In the genomic region with DNA sequence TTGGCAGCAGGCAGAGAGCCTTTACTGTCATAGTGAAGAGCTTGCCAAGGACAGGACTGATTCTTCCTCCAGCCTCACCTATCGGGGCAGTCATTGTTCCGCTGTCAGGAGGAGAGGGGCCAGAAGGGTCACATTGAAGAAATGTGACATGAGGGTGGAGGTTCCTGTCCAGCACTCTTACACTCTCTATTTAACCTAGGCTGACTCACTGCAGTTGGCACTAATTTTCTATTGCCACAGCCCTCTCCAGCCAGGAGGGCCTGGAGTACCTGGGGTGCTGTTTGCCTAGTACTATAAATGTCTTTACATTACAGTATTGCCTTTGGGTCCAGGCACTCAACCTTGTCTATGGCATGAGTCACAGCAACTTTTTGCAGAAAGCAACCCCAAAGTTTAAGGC, we compare ENCODE assay signal across 9 cellular contexts. TPM values are rescaled to one million over a fixed set of nuclear protein-coding genes. Genes with fewer than 3 reads are reported as not detected.
DNase-seq lines count a peak whose midpoint lies in the region; ATAC-seq and TF ChIP-seq lines count a peak whose summit lies in the region.
"Not testable (repeated sequence)": the region's sequence is repeated elsewhere in the genome, so short reads cannot be mapped to it uniquely, and the experiment has no call there.
"Had no signal": no experiment of that assay in that cellular context is flagged by ENCODE, and none has a peak within 500 bp of the region (broad histone marks: within the 10 kb centered on the region; RNA-seq: fewer than 3 reads in every experiment).

No MANE protein-coding gene starts in this region.

- H4K20me1 ChIP-seq in GM23248 (ENCODE audit: insufficient read depth) = not testable (repeated sequence)

- not testable (repeated sequence) for H3K27me3 ChIP-seq in GM23248 (replicated peaks; ENCODE audit: insufficient read depth); RWPE2 (ENCODE audit: insufficient read depth, poor library complexity, severe bottlenecking); heart right ventricle; skeletal muscle tissue (ENCODE audit: control insufficient read depth in 3 of 3, insufficient read depth in 3 of 3, low read length in 3 of 3)

- H3K9me3 ChIP-seq in GM23248 (ENCODE audit: low read depth); RWPE2 (ENCODE audit: severe bottlenecking); heart right ventricle; mucosa of descending colon; skeletal muscle tissue (ENCODE audit: control insufficient read depth in 3 of 3, low read length in 3 of 3): not testable (repeated sequence)

- intact Hi-C loops in heart right ventricle (cut with DNase I); mucosa of descending colon (cut with DNase I, micrococcal nuclease): not testable (repeated sequence)

- not testable (repeated sequence) for H3K4me2 ChIP-seq in GM23248 (ENCODE audit: unreplicated experiment)

- in situ Hi-C loops in GM23248 (cut with MboI) = not testable (repeated sequence)

- H3K27ac ChIP-seq in GM23248 = not testable (repeated sequence)
- peak overlapping the region; percentile 100 for H3K27ac ChIP-seq in RWPE2 (ENCODE audit: poor library complexity, severe bottlenecking)
- peak overlapping the region in 9 of 10 donors; percentile 40 to 92 (median 65) for H3K27ac ChIP-seq in heart right ventricle
- peak overlapping the region; percentile 72 for H3K27ac ChIP-seq in skeletal muscle tissue (ENCODE audit: low read depth, low read length)

- H3K9ac ChIP-seq in GM23248; skeletal muscle tissue (ENCODE audit: low read depth in 1 of 3, low read length in 3 of 3): not testable (repeated sequence)

- H3F3A ChIP-seq in GM23248 (ENCODE audit: insufficient read depth) = peaks cover 90% of the 10 kb centered on the region

- H3K4me3 ChIP-seq in GM23248; RWPE2 (ENCODE audit: severe bottlenecking); heart right ventricle; mucosa of descending colon; skeletal muscle tissue (ENCODE audit: low read length in 3 of 3): not testable (repeated sequence)

- peak; percentile 65 for ATAC-seq in RWPE2 (ENCODE audit: low read depth)
- peak; percentile 61 for ATAC-seq in esophagus mucosa
- ATAC-seq in heart right ventricle = peak in 7 of 8 donors; percentile 30 to 80 (median 54)
- ATAC-seq in left lobe of liver = peak; percentile 62
- peak; percentile 78 for ATAC-seq in mucosa of descending colon

- not testable (repeated sequence) for H3K9me2 ChIP-seq in GM23248 (ENCODE audit: insufficient read depth)

- H2AFZ ChIP-seq in GM23248 = not testable (repeated sequence)

- peaks cover 52% of the 10 kb centered on the region for H3K4me1 ChIP-seq in GM23248 (ENCODE audit: insufficient read depth)
- peaks cover 54% of the 10 kb centered on the region for H3K4me1 ChIP-seq in RWPE2 (ENCODE audit: insufficient read depth, poor library complexity, severe bottlenecking)
- H3K4me1 ChIP-seq in heart right ventricle = peaks cover 11 to 81% (median 73%) of the 10 kb centered on the region in 9 donors
- peaks cover 15% of the 10 kb centered on the region for H3K4me1 ChIP-seq in mucosa of descending colon (ENCODE audit: low read depth)
- H3K4me1 ChIP-seq in skeletal muscle tissue (ENCODE audit: control insufficient read depth in 3 of 3, insufficient read depth in 3 of 3, low read length in 3 of 3) = peaks cover 57 to 71% (median 58%) of the 10 kb centered on the region in 3 donors

- TF ChIP-seq CTCF in RWPE2 (IDR thresholded peaks at IDR 0.05; ENCODE audit: poor library complexity, severe bottlenecking); heart right ventricle (IDR thresholded peaks at IDR 0.05); mucosa of descending colon (IDR thresholded peaks at IDR 0.05): not testable (repeated sequence)

- DNase-seq in GM23248 = peak; percentile 32
- DNase-seq in RWPE2 (ENCODE audit: low spot score); heart right ventricle; left lobe of liver (ENCODE audit: low spot score); mucosa of descending colon: not testable (repeated sequence)

- WGBS in GM23248 (ENCODE audit: low coverage in 1 of 2, low lambda C conversion rate in 2 of 2, missing lambda C conversion rate in 2 of 2), 2 experiments = 100% methylated on average over 2 of the region's 2 CpGs; no CpG with 5 or more reads in 1 of the 2 experiments
- WGBS in heart right ventricle, 2 donors = 71% methylated on average over 1 of the region's 2 CpGs; no CpG with 5 or more reads in 1 of the 2 donors

- H3K36me3 ChIP-seq in GM23248 (ENCODE audit: low read depth) (peaks cover 73% of the 10 kb centered on the region), RWPE2 (ENCODE audit: low read depth) (peaks cover 78% of the 10 kb centered on the region), heart right ventricle (peaks cover 0 to 80% (median 28%) of the 10 kb centered on the region in 9 donors), skeletal muscle tissue (ENCODE audit: control insufficient read depth in 3 of 3, insufficient read depth in 3 of 3, low read length in 3 of 3) (peaks cover 12 to 36% (median 26%) of the 10 kb centered on the region in 3 donors)
- H3K36me3 ChIP-seq in mucosa of descending colon (ENCODE audit: low read depth) = not testable (repeated sequence)

- H3K79me2 ChIP-seq in GM23248 (ENCODE audit: insufficient read depth) = peaks cover 81% of the 10 kb centered on the region

RNA-seq across cellular contexts. Expression of a gene that starts 7.2 kb away (rescaled TPM):
- not detected in 2 replicates for total RNA-seq in GM23248 (2014; rRNA removed; shearing (Covaris generic))
- polyA plus RNA-seq in GM23248 (2016; fragmentation: Nextera tagmentation; extraction: Ambion mirVana) (not detected in 2 replicates), heart right ventricle (under 1 TPM in 1 of 2 donors, not detected in 1; 0.17 TPM)
- total RNA-seq in esophagus mucosa (1.1 TPM), heart right ventricle (1 to 10 TPM in 1 of 10 donors, not detected in 9; 3.0 TPM), left lobe of liver (not detected), mucosa of descending colon (under 1 TPM; 0.51 to 0.70 (median 0.58) TPM), skeletal muscle tissue (not detected)
- total RNA-seq: A673, HT-29 had no signal

RNA-seq across cellular contexts. Expression of a gene that starts 28.4 kb away (rescaled TPM):
- total RNA-seq in GM23248 (2014; rRNA removed; shearing (Covaris generic)) = 1,166 and 1,314 TPM in 2 replicates
- polyA plus RNA-seq in GM23248 (2016; fragmentation: Nextera tagmentation; extraction: Ambion mirVana) = 2,015 and 2,061 TPM in 2 replicates
- total RNA-seq in esophagus mucosa = 319 TPM
- total RNA-seq in heart right ventricle = 1,000 to 10,000 TPM in 3 of 10 donors, 100 to 1,000 TPM in 7; 676 to 1,261 (median 764) TPM
- 100 to 1,000 TPM; 120 to 758 TPM for polyA plus RNA-seq in heart right ventricle
- 149 TPM for total RNA-seq in left lobe of liver
- 100 to 1,000 TPM; 317 to 382 (median 381) TPM for total RNA-seq in mucosa of descending colon
- total RNA-seq in skeletal muscle tissue = 64.7 TPM
